In the genomic region with DNA sequence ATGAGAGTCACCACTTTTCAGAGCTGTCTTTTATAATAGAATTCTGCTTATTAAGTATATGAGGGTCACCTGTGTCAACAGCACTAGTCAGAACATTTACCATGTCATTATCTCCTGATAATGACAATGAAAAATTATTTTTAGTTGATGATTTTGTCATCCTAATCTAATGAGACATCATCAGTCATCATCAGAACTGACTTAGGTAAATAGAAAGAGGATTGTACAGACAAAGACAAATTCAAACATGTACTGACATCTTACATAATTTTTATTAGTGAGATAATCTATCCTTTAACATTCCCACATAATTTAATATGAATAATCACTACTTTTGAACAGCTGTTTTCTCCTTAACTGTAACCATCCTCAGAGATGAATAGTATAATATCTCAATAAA, we compare ENCODE assay signal across 18 cellular contexts. TPM values are rescaled to one million over a fixed set of nuclear protein-coding genes. Genes with fewer than 3 reads are reported as not detected.
DNase-seq lines count a peak whose midpoint lies in the region; ATAC-seq and TF ChIP-seq lines count a peak whose summit lies in the region.
"Had no signal": no experiment of that assay in that cellular context is flagged by ENCODE, and none has a peak within 500 bp of the region (broad histone marks: within the 10 kb centered on the region; RNA-seq: fewer than 3 reads in every experiment).

No MANE protein-coding gene starts in this region.

- H3K36me3 ChIP-seq in PC-3 (ENCODE audit: low read depth, low read length): no peaks in the 10 kb centered on the region
- H3K36me3 ChIP-seq: HAP-1 had no signal

- no peaks in the 10 kb centered on the region for H3K27me3 ChIP-seq in PC-3 (ENCODE audit: low read length)

- CTCF ChIA-PET in PC-3 (lab: Charles Lee): no interaction called here

- no peak for TF ChIP-seq CTCF in PC-3 (conservative IDR thresholded peaks at IDR 0.05; ENCODE audit: low read depth, low read length)

- BruUV-seq in PC-3 (replicated peaks; lab: Mats Ljungman, UMichigan): no TSS peak

- DNase-seq in NCI-H510A treated with DMSO at 0.1 percent for 48 hours (lab: John Stamatoyannopoulos, UW): peak; percentile 29
- DNase-seq in NCI-H510A (lab: John Stamatoyannopoulos, UW): no peak
- peak; percentile 39 to 75 for DNase-seq in NCI-H1930 (lab: John Stamatoyannopoulos, UW)
- peak; percentile 47 for DNase-seq in PC-3
- peak; percentile 18 for DNase-seq in epithelial cell of prostate (ENCODE audit: low read depth, low spot score)
- DNase-seq in putamen (ENCODE audit: low spot score): no peak
- no peak for DNase-seq in NCI-H345 treated with DMSO at 0.1 percent for 48 hours (lab: John Stamatoyannopoulos, UW; ENCODE audit: unreplicated experiment)
- DNase-seq in KG1 (lab: John Stamatoyannopoulos, UW): no peak
- DNase-seq: Caco-2, DMS79 treated with DMSO at 0.1 percent for 48 hours, NCI-H2107, SIG-M5 had no signal

- no peak overlapping the region for H3K9ac ChIP-seq in PC-3 (ENCODE audit: low read length)

- no peaks in the 10 kb centered on the region for H3K9me3 ChIP-seq in PC-3 (ENCODE audit: low read length)
- H3K9me3 ChIP-seq: Caco-2, HAP-1 had no signal

- no peaks in the 10 kb centered on the region for H3F3A ChIP-seq in PC-3 (ENCODE audit: low read length, unreplicated experiment)

- POLR2A ChIA-PET in PC-3 (lab: Charles Lee; ENCODE audit: unreplicated experiment): no interaction called here

- no peaks in the 10 kb centered on the region for H3K9me2 ChIP-seq in PC-3 (replicated peaks; ENCODE audit: low read length)

- intact Hi-C loops in PC-3 (cut with micrococcal nuclease): no loop called here

- no peak overlapping the region for H2AFZ ChIP-seq in PC-3 (ENCODE audit: low read length)

- H3K27ac ChIP-seq in PC-3 (ENCODE audit: low read length): no peak overlapping the region
- no peak overlapping the region for H3K27ac ChIP-seq in epithelial cell of prostate
- H3K27ac ChIP-seq: C4-2B had no signal

- H4K20me1 ChIP-seq in PC-3 (ENCODE audit: low read length): no peaks in the 10 kb centered on the region

- peak; percentile 20; the same call in 1 of the 2 replicates for ATAC-seq in PC-3
- ATAC-seq: Panc1 had no signal

- no peaks in the 10 kb centered on the region for H3K79me2 ChIP-seq in PC-3 (ENCODE audit: low read length)

- H3K4me1 ChIP-seq in PC-3 (ENCODE audit: insufficient read depth, low read length): peaks cover 8% of the 10 kb centered on the region
- H3K4me1 ChIP-seq: Caco-2, HAP-1 had no signal

- no peak overlapping the region for H3K4me3 ChIP-seq in PC-3 (ENCODE audit: low read length)
- H3K4me3 ChIP-seq: HAP-1 had no signal

- H3K4me2 ChIP-seq in PC-3 (ENCODE audit: low read length): no peak overlapping the region

RNA-seq across cellular contexts. Expression of a gene that starts 22.6 kb away (rescaled TPM):
- not detected in 2 replicates for total RNA-seq in PC-3 (2014; rRNA removed)
- total RNA-seq: Caco-2; LHCN-M2; NCI-H460; T-helper 2 cell treated with Interferon-gamma antibody and Interleukin-4, amounts not matched to agents 100 ng/mL and 5 ng/mL, for 36 hours had no signal

Comparison
In these comparisons a context has a peak if more than half of its experiments do, and no peak if none do; other contexts are left out.
1. DNase-seq: peak in NCI-H510A treated with DMSO at 0.1 percent for 48 hours (single experiment), NCI-H1930 (2 of 2), PC-3 (single experiment) and epithelial cell of prostate (single experiment); none in NCI-H510A (single experiment), putamen (single experiment), NCI-H345 treated with DMSO at 0.1 percent for 48 hours (single experiment) and KG1 (single experiment).